In the genomic region with DNA sequence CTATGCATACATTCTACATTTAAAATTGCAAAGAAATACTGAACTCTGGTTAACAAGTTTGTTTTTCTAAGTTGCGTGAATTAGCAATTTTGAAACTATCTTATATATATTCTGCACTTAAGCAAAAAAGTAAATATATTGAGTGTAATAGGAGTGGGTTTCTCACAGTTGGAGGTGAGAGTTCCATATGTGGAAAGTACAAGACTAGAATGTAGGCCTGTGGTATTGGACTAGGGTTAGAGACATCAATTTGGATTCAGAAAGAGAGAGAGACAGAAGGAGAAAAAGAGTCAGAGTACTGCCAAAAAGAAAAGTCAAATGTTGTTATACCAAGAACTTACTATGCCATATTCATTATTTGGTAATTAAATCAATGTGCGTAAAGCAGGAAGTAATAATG, we compare ENCODE assay signal across 17 cellular contexts. TPM values are rescaled to one million over a fixed set of nuclear protein-coding genes. Genes with fewer than 3 reads are reported as not detected.
A peak's percentile ranks its signal among the peaks of the same experiment; 100 is the strongest.
DNase-seq lines count a peak whose midpoint lies in the region; ATAC-seq and TF ChIP-seq lines count a peak whose summit lies in the region.
"Had no signal": no experiment of that assay in that cellular context is flagged by ENCODE, and none has a peak within 500 bp of the region (broad histone marks: within the 10 kb centered on the region; RNA-seq: fewer than 3 reads in every experiment).

No MANE protein-coding gene starts in this region.

- no peak overlapping the region for H3K4me3 Mint-ChIP-seq in T-helper 2 cell treated with Interferon-gamma antibody and Interleukin-4, amounts not matched to agents 5 μg/mL and 100 μg/mL, for 36 hours
- H3K4me3 Mint-ChIP-seq in CD14-positive monocyte = no peak overlapping the region

- no peaks in the 10 kb centered on the region for H3K4me1 Mint-ChIP-seq in T-helper 2 cell treated with Interferon-gamma antibody and Interleukin-4, amounts not matched to agents 5 μg/mL and 100 μg/mL, for 36 hours (ENCODE audit: low read depth)
- no peaks in the 10 kb centered on the region for H3K4me1 Mint-ChIP-seq in CD14-positive monocyte

- no peaks in the 10 kb centered on the region for H3K36me3 Mint-ChIP-seq in T-helper 2 cell treated with Interferon-gamma antibody and Interleukin-4, amounts not matched to agents 5 μg/mL and 100 μg/mL, for 36 hours (ENCODE audit: low read depth)
- no peaks in the 10 kb centered on the region for H3K36me3 Mint-ChIP-seq in CD14-positive monocyte

- peak; percentile 66 for DNase-seq in DMS53 (lab: John Stamatoyannopoulos, UW)
- no peak for DNase-seq in DMS53 treated with DMSO at 0.1 percent for 48 hours (lab: John Stamatoyannopoulos, UW; ENCODE audit: unreplicated experiment)
- DNase-seq in NCI-H69 (lab: John Stamatoyannopoulos, UW) = peak; percentile 25
- no peak for DNase-seq in T-helper 2 cell treated with Interferon-gamma antibody and Interleukin-4, amounts not matched to agents 5 μg/mL and 100 μg/mL, for 36 hours (ENCODE audit: low spot score)
- DNase-seq in CD14-positive monocyte (ENCODE audit: low spot score) = no peak
- DNase-seq in DMS79 treated with DMSO at 0.1 percent for 48 hours (lab: John Stamatoyannopoulos, UW) = no peak
- DNase-seq: DMS 273 treated with DMSO at 0.1 percent for 48 hours, NCI-H1092 treated with DMSO at 0.1 percent for 48 hours, NCI-H146, NCI-H2029 treated with DMSO at 0.1 percent for 48 hours, NCI-H446 treated with DMSO at 0.1 percent for 48 hours, NCI-H748 treated with DMSO at 0.1 percent for 48 hours, PC-3, SHP77 treated with DMSO at 0.1 percent for 48 hours had no signal

- ATAC-seq in HG02885 (IDR thresholded peaks at IDR 0.05; ENCODE audit: poor library complexity, unreplicated experiment) (peak; percentile 29), GM18520 (IDR thresholded peaks at IDR 0.05; ENCODE audit: unreplicated experiment) (no peak)
- ATAC-seq: SK-N-SH treated with all-trans-retinoic acid at 6 μM for 48 hours had no signal

- H3K27ac Mint-ChIP-seq in T-helper 2 cell treated with Interferon-gamma antibody and Interleukin-4, amounts not matched to agents 5 μg/mL and 100 μg/mL, for 36 hours = no peak overlapping the region
- no peak overlapping the region for H3K27ac Mint-ChIP-seq in CD14-positive monocyte

- no peak for TF ChIP-seq CTCF in CD14-positive monocyte (IDR thresholded peaks at IDR 0.05)

- intact Hi-C loops in CD14-positive monocyte (cut with micrococcal nuclease) = no loop called here

- no peaks in the 10 kb centered on the region for H3K9me3 Mint-ChIP-seq in T-helper 2 cell treated with Interferon-gamma antibody and Interleukin-4, amounts not matched to agents 5 μg/mL and 100 μg/mL, for 36 hours
- no peaks in the 10 kb centered on the region for H3K9me3 Mint-ChIP-seq in CD14-positive monocyte

- no peaks in the 10 kb centered on the region for H3K27me3 Mint-ChIP-seq in T-helper 2 cell treated with Interferon-gamma antibody and Interleukin-4, amounts not matched to agents 5 μg/mL and 100 μg/mL, for 36 hours (ENCODE audit: low read depth)
- H3K27me3 Mint-ChIP-seq in CD14-positive monocyte (ENCODE audit: low read depth in 3 of 3) = peaks cover 0 to 2% (median 2%) of the 10 kb centered on the region in 3 donors

RNA-seq across cellular contexts. Expression of a gene that starts 47.3 kb away (rescaled TPM):
- under 1 TPM; 0.19 to 0.28 TPM for polyA plus RNA-seq in CD14-positive monocyte

Comparison
In these comparisons a context has a peak if more than half of its experiments do, and no peak if none do; other contexts are left out.
1. DNase-seq: peak in DMS53 (single experiment) and NCI-H69 (single experiment); none in DMS53 treated with DMSO at 0.1 percent for 48 hours (single experiment), T-helper 2 cell treated with Interferon-gamma antibody and Interleukin-4, amounts not matched to agents 5 μg/mL and 100 μg/mL, for 36 hours (single experiment), CD14-positive monocyte (single experiment) and DMS79 treated with DMSO at 0.1 percent for 48 hours (single experiment).